ENCODE assay signal across 8 cellular contexts in genomic region chr12:48865141-48865440, GRCh38. TPM values are rescaled to one million over a fixed set of nuclear protein-coding genes. Genes with fewer than 3 reads are reported as not detected.
DNase-seq lines count a peak whose midpoint lies in the region; ATAC-seq and TF ChIP-seq lines count a peak whose summit lies in the region.

No MANE protein-coding gene starts in this region.

- H3K4me3 Mint-ChIP-seq in stimulated activated naive CD8-positive, alpha-beta T cell treated with anti-CD3 and anti-CD28 coated beads, Interleukin-15, Interleukin-2, amounts not matched to agents 100 ng/mL and 50 ng/mL, for 24 hours, result peak overlapping the region; percentile 86

- peak overlapping the region; percentile 48 for H3K4me3 ChIP-seq in astrocyte of the cerebellum (ENCODE audit: low read depth, low read length)
- H3K4me3 ChIP-seq in lower lobe of right lung, result peak overlapping the region; percentile 64
- H3K4me3 ChIP-seq in aorta (ENCODE audit: low read length in 2 of 2), result peak overlapping the region; percentile 46 to 49

- peaks cover 24% of the 10 kb centered on the region for H3K4me1 Mint-ChIP-seq in stimulated activated naive CD8-positive, alpha-beta T cell treated with anti-CD3 and anti-CD28 coated beads, Interleukin-15, Interleukin-2, amounts not matched to agents 100 ng/mL and 50 ng/mL, for 24 hours (ENCODE audit: low read depth)

- peaks cover 26% of the 10 kb centered on the region for H3K27me3 Mint-ChIP-seq in stimulated activated naive CD8-positive, alpha-beta T cell treated with anti-CD3 and anti-CD28 coated beads, Interleukin-15, Interleukin-2, amounts not matched to agents 100 ng/mL and 50 ng/mL, for 24 hours

- no peaks in the 10 kb centered on the region for H3K36me3 Mint-ChIP-seq in stimulated activated naive CD8-positive, alpha-beta T cell treated with anti-CD3 and anti-CD28 coated beads, Interleukin-15, Interleukin-2, amounts not matched to agents 100 ng/mL and 50 ng/mL, for 24 hours (ENCODE audit: low read depth)

- WGBS in aorta, 2 donors, result 9 to 14% methylated on average over 4 of the region's 4 CpGs

- H3K4me1 ChIP-seq in lower lobe of right lung (peaks cover 22% of the 10 kb centered on the region), aorta (ENCODE audit: control insufficient read depth in 1 of 2, insufficient read depth in 2 of 2, low read length in 2 of 2) (no peaks in the 10 kb centered on the region)

- in situ Hi-C loops in astrocyte of the cerebellum (cut with HindIII; ENCODE audit: low sequenced_read_pairs), result no loop called here

- H3K27me3 ChIP-seq in lower lobe of right lung (ENCODE audit: low read depth) (no peaks in the 10 kb centered on the region), aorta (ENCODE audit: control insufficient read depth in 1 of 2, insufficient read depth in 2 of 2, low read length in 1 of 2) (no peaks in the 10 kb centered on the region)

- H3K27ac ChIP-seq in lower lobe of right lung (peak overlapping the region; percentile 64), aorta (ENCODE audit: low read depth in 1 of 2, low read length in 2 of 2) (no peak overlapping the region)

- H3K9me3 Mint-ChIP-seq in stimulated activated naive CD8-positive, alpha-beta T cell treated with anti-CD3 and anti-CD28 coated beads, Interleukin-15, Interleukin-2, amounts not matched to agents 100 ng/mL and 50 ng/mL, for 24 hours, result no peaks in the 10 kb centered on the region

- intact Hi-C loops in lower lobe of right lung (cut with DNase I) (no loop called here), aorta (cut with DNase I) (no loop called here)

- no peak for ATAC-seq in stimulated activated naive CD8-positive, alpha-beta T cell treated with anti-CD3 and anti-CD28 coated beads, Interleukin-15, Interleukin-2, amounts not matched to agents 100 U/mL and 50 U/mL, for 24 hours
- peak in 1 of 2 donors; percentile 62 for ATAC-seq in lower lobe of right lung
- ATAC-seq in aorta (ENCODE audit: low FRiP score), result no peak
- ATAC-seq in HG03095 (IDR thresholded peaks at IDR 0.05; ENCODE audit: unreplicated experiment), result no peak

- peak overlapping the region; percentile 59 for H3K27ac Mint-ChIP-seq in stimulated activated naive CD8-positive, alpha-beta T cell treated with anti-CD3 and anti-CD28 coated beads, Interleukin-15, Interleukin-2, amounts not matched to agents 100 ng/mL and 50 ng/mL, for 24 hours

- TF ChIP-seq CTCF in astrocyte of the cerebellum (IDR thresholded peaks at IDR 0.05; ENCODE audit: low read depth, low read length, missing control alignments) (no peak), lower lobe of right lung (IDR thresholded peaks at IDR 0.05) (no peak)

- H3K36me3 ChIP-seq in lower lobe of right lung, result peaks cover 5% of the 10 kb centered on the region
- H3K36me3 ChIP-seq in aorta (ENCODE audit: control insufficient read depth in 1 of 2, insufficient read depth in 2 of 2, low read length in 1 of 2), result no peaks in the 10 kb centered on the region

- no peak for DNase-seq in stimulated activated naive CD8-positive, alpha-beta T cell treated with anti-CD3 and anti-CD28 coated beads, Interleukin-15, Interleukin-2, amounts not matched to agents 100 U/mL and 50 U/mL, for 24 hours
- no peak for DNase-seq in astrocyte of the cerebellum (ENCODE audit: low read depth)
- no peak for DNase-seq in lower lobe of right lung
- no peak for DNase-seq in aorta
- DNase-seq in T-helper 9 cell, result no peak
- DNase-seq in NCI-H2029 treated with DMSO at 0.1 percent for 48 hours (lab: John Stamatoyannopoulos, UW), result no peak

- H3K9me3 ChIP-seq in lower lobe of right lung (no peaks in the 10 kb centered on the region), aorta (ENCODE audit: control insufficient read depth, low read length) (no peaks in the 10 kb centered on the region)

RNA-seq across cellular contexts. Expression of gene RND1, which starts 0.6 kb away (rescaled TPM):
- total RNA-seq in lower lobe of right lung (5.9 TPM), aorta (1 to 10 TPM; 3.7 TPM)
- under 1 TPM; 0.56 to 0.88 TPM for polyA plus RNA-seq in aorta

RNA-seq across cellular contexts. Expression of gene DDX23, which starts 13.1 kb away (rescaled TPM):
- total RNA-seq in lower lobe of right lung, result 76.8 TPM
- 10 to 100 TPM; 52.2 to 77.2 TPM for total RNA-seq in aorta
- 10 to 100 TPM; 25.9 to 48.1 TPM for polyA plus RNA-seq in aorta

RNA-seq across cellular contexts. Expression of gene CACNB3, which starts 46.8 kb away (rescaled TPM):
- total RNA-seq in lower lobe of right lung, result 23.5 TPM
- total RNA-seq in aorta, result 10 to 100 TPM; 20.5 to 30.8 TPM
- polyA plus RNA-seq in aorta, result 10 to 100 TPM in 1 of 2 donors, 1 to 10 TPM in 1; 7.3 to 39.3 TPM
